ENCODE assay signal across 27 cellular contexts in the genomic region with DNA sequence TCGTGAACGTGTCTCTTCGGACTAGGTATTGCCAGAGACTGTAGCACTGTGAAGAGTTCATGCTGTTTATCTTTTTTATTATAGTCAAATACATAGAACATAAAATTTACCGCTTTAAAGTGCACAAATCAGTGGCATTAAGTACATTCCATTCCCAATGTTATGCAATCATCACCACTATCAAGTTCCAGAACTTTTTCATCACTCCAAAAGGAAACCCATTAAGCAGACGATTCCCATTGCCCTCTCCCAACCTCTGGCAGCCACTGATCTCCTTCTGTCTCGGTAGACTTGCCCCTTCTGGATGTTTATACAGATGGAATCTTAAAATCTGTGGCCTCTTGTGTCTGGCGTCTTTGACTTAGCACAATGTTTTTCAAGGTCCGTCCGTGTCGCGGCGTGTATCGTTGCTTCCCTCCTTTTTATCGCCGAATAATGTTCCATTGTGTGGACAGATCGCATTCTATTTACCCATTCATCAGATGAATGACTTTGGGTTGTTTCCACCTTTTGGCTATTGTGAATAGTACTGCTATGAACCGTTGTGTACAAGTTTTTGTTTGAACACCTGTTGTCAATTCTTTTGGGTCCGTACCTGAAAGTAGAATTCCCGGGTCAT. TPM values are rescaled to one million over a fixed set of nuclear protein-coding genes. Genes with fewer than 3 reads are reported as not detected.
DNase-seq lines count a peak whose midpoint lies in the region; ATAC-seq, FAIRE-seq and TF ChIP-seq lines count a peak whose summit lies in the region.
"Had no signal": no experiment of that assay in that cellular context is flagged by ENCODE, and none has a peak within 500 bp of the region (broad histone marks: within the 10 kb centered on the region; RNA-seq: fewer than 3 reads in every experiment).

No MANE protein-coding gene starts in this region.

- no peaks in the 10 kb centered on the region for H3K27me3 ChIP-seq in PC-9 (ENCODE audit: insufficient read depth, low read depth)
- H3K27me3 ChIP-seq in mesendoderm (ENCODE audit: insufficient read depth, low read length, poor library complexity): no peaks in the 10 kb centered on the region

- peak; percentile 3 for DNase-seq in AG10803 (ENCODE audit: low read depth)
- DNase-seq in PC-9: no peak
- DNase-seq in fibroblast of the aortic adventitia (ENCODE audit: low read depth): peak; percentile 18
- DNase-seq in sciatic nerve (ENCODE audit: low spot score): no peak
- no peak for DNase-seq in activated CD4-positive, alpha-beta T cell treated with anti-CD3 and anti-CD28 coated beads, Interleukin-2, amount 10 ng/mL, durations not matched to agents 7 days and 5 days
- DNase-seq in HTR-8/SVneo (ENCODE audit: insufficient read length, low spot score): no peak
- no peak for DNase-seq in mesendoderm
- DNase-seq in iPS-NIHi7 (ENCODE audit: extremely low spot score): no peak
- DNase-seq: ACHN; activated CD4-positive, alpha-beta T cell treated with anti-CD3 and anti-CD28 coated beads, Interleukin-2, amount 10 ng/mL, durations not matched to agents 24 days and 14 days; activated naive CD4-positive, alpha-beta T cell treated with anti-CD3 and anti-CD28 coated beads, Interleukin-2, amount 50 U/mL, for 16 hours; anterior cingulate cortex; COR-L47; dermis blood vessel endothelial cell; DMS79 treated with DMSO at 0.1 percent for 48 hours; heart right ventricle; mucosa of descending colon; NCI-H1092 treated with DMSO at 0.1 percent for 48 hours; NCI-H187 treated with DMSO at 0.1 percent for 48 hours; NCI-H526 treated with DMSO at 0.1 percent for 48 hours; stimulated activated CD4-positive, alpha-beta T cell treated with anti-CD3 and anti-CD28 coated beads, Interleukin-2, amount 100 ng/mL, for 24 hours; WERI-Rb-1 had no signal

- no peak for FAIRE-seq in HTR-8/SVneo (lab: Jason Lieb, UNC)
- FAIRE-seq: H54 had no signal

- TF ChIP-seq CTCF in AG10803 (conservative IDR thresholded peaks at IDR 0.05; ENCODE audit: low read length) (no peak), PC-9 (conservative IDR thresholded peaks at IDR 0.05) (no peak), fibroblast of the aortic adventitia (IDR thresholded peaks at IDR 0.05; ENCODE audit: insufficient read depth, low read length) (no peak)

- POLR2A ChIA-PET in PC-9 (lab: Charles Lee; ENCODE audit: unreplicated experiment): no interaction called here
- POLR2A ChIA-PET in activated CD4-positive, alpha-beta T cell treated with anti-CD3 and anti-CD28 coated beads, Interleukin-2, amount 10 ng/mL, durations not matched to agents 7 days and 5 days (lab: Charles Lee): no interaction called here

- 0 out of 2 replicates have a peak, but pooled peaks cover 6% of the 10 kb centered on the region for H3K36me3 ChIP-seq in PC-9 (ENCODE audit: low read depth)
- no peaks in the 10 kb centered on the region for H3K36me3 ChIP-seq in mesendoderm (ENCODE audit: control insufficient read depth, insufficient read depth, low read length)
- H3K36me3 ChIP-seq: BLaER1, heart right ventricle, WERI-Rb-1 had no signal

- no CpG with 5 or more reads among the region's 19 CpGs for WGBS in mesendoderm (ENCODE audit: extremely low coverage, insufficient coverage, low lambda C conversion rate)

- no TSS peak for BruUV-seq in PC-9 (replicated peaks; lab: Mats Ljungman, UMichigan)

- H4K5ac ChIP-seq in mesendoderm (ENCODE audit: low read length): no peak overlapping the region

- H3K36me3 Mint-ChIP-seq in activated CD4-positive, alpha-beta T cell treated with anti-CD3 and anti-CD28 coated beads, Interleukin-2, amount 10 ng/mL, durations not matched to agents 7 days and 5 days (ENCODE audit: low read depth): no peaks in the 10 kb centered on the region

- peaks cover 49% of the 10 kb centered on the region for H3K27me3 Mint-ChIP-seq in activated CD4-positive, alpha-beta T cell treated with anti-CD3 and anti-CD28 coated beads, Interleukin-2, amount 10 ng/mL, durations not matched to agents 7 days and 5 days

- no peaks in the 10 kb centered on the region for H3K9me3 Mint-ChIP-seq in activated CD4-positive, alpha-beta T cell treated with anti-CD3 and anti-CD28 coated beads, Interleukin-2, amount 10 ng/mL, durations not matched to agents 7 days and 5 days
- H3K9me3 Mint-ChIP-seq: activated CD4-positive, alpha-beta T cell treated with anti-CD3 and anti-CD28 coated beads, Interleukin-2, amount 10 ng/mL, durations not matched to agents 24 days and 14 days; activated T-helper 1 cell treated with anti-CD3 and anti-CD28 coated beads, Interleukin-12 subunit alpha, Interleukin-12 subunit beta, Interleukin-2, Interleukin-4 antibody, amounts not matched to agents 30 ng/mL and 10 ng/mL and 1 ng/mL, durations not matched to agents 14 hours and 24 hours and 36 hours; nephron had no signal

- peaks cover 20% of the 10 kb centered on the region for H3K79me1 ChIP-seq in mesendoderm (ENCODE audit: low read length)

- H4K20me1 ChIP-seq in PC-9 (ENCODE audit: insufficient read depth): peaks cover 23% of the 10 kb centered on the region; the same call in 1 of the 2 replicates

- peak; percentile 78 for ATAC-seq in sciatic nerve
- ATAC-seq: heart right ventricle, mucosa of descending colon had no signal

- peaks cover 11% of the 10 kb centered on the region for H3K4me1 Mint-ChIP-seq in activated CD4-positive, alpha-beta T cell treated with anti-CD3 and anti-CD28 coated beads, Interleukin-2, amount 10 ng/mL, durations not matched to agents 7 days and 5 days

- H2AFZ ChIP-seq in PC-9: no peak overlapping the region

- H4K8ac ChIP-seq in mesendoderm (ENCODE audit: low read depth, low read length): no peak overlapping the region

- H3K4me1 ChIP-seq in PC-9 (replicated peaks; ENCODE audit: insufficient read depth) (peaks cover 60% of the 10 kb centered on the region), mesendoderm (ENCODE audit: control insufficient read depth, low read depth, low read length) (peaks cover 23% of the 10 kb centered on the region)

- no peak overlapping the region for H2BK5ac ChIP-seq in mesendoderm (ENCODE audit: low read length)

- peak overlapping the region; percentile 73; the same call in 1 of the 2 replicates for H3K27ac ChIP-seq in PC-9
- H3K27ac ChIP-seq in mesendoderm (ENCODE audit: low read depth, low read length): no peak overlapping the region
- H3K27ac ChIP-seq: BLaER1, heart right ventricle, skin epidermis, WERI-Rb-1 had no signal

- H3K9me2 ChIP-seq in PC-9 (ENCODE audit: insufficient read depth): no peaks in the 10 kb centered on the region

- peaks cover 23% of the 10 kb centered on the region for H3F3A ChIP-seq in PC-9 (ENCODE audit: insufficient read depth, low read depth)

- CTCF ChIA-PET in PC-9 (lab: Charles Lee): interaction anchor here (1.4 kb wide), 1 partner anchor 32 kb away, joined by 4 read pairs; no protein-coding TSS in a partner anchor
- CTCF ChIA-PET in activated CD4-positive, alpha-beta T cell treated with anti-CD3 and anti-CD28 coated beads, Interleukin-2, amount 10 ng/mL, durations not matched to agents 7 days and 5 days (lab: Charles Lee): no interaction called here

- H3K27ac Mint-ChIP-seq in activated CD4-positive, alpha-beta T cell treated with anti-CD3 and anti-CD28 coated beads, Interleukin-2, amount 10 ng/mL, durations not matched to agents 7 days and 5 days: no peak overlapping the region
- H3K27ac Mint-ChIP-seq: activated CD4-positive, alpha-beta T cell treated with anti-CD3 and anti-CD28 coated beads, Interleukin-2, amount 10 ng/mL, durations not matched to agents 24 days and 14 days; activated T-helper 1 cell treated with anti-CD3 and anti-CD28 coated beads, Interleukin-12 subunit alpha, Interleukin-12 subunit beta, Interleukin-2, Interleukin-4 antibody, amounts not matched to agents 30 ng/mL and 10 ng/mL and 1 ng/mL, durations not matched to agents 14 hours and 24 hours and 36 hours; nephron had no signal

- H2AK5ac ChIP-seq in mesendoderm (ENCODE audit: low read length): no peak overlapping the region

- no peak overlapping the region for H2BK15ac ChIP-seq in mesendoderm (replicated peaks; ENCODE audit: low read depth)

- no peak overlapping the region for H3K4me3 Mint-ChIP-seq in activated CD4-positive, alpha-beta T cell treated with anti-CD3 and anti-CD28 coated beads, Interleukin-2, amount 10 ng/mL, durations not matched to agents 7 days and 5 days
- H3K4me3 Mint-ChIP-seq: activated CD4-positive, alpha-beta T cell treated with anti-CD3 and anti-CD28 coated beads, Interleukin-2, amount 10 ng/mL, durations not matched to agents 24 days and 14 days; activated T-helper 1 cell treated with anti-CD3 and anti-CD28 coated beads, Interleukin-12 subunit alpha, Interleukin-12 subunit beta, Interleukin-2, Interleukin-4 antibody, amounts not matched to agents 30 ng/mL and 10 ng/mL and 1 ng/mL, durations not matched to agents 14 hours and 24 hours and 36 hours had no signal

- no peak overlapping the region for H3K4me3 ChIP-seq in AG10803 (ENCODE audit: low read length)
- H3K4me3 ChIP-seq in PC-9: peak overlapping the region; percentile 92
- no peak overlapping the region for H3K4me3 ChIP-seq in fibroblast of the aortic adventitia (ENCODE audit: low read depth, low read length)
- H3K4me3 ChIP-seq in mesendoderm (ENCODE audit: low read length): no peak overlapping the region
- H3K4me3 ChIP-seq: BLaER1, heart right ventricle, mucosa of descending colon, skin epidermis had no signal

- no peak overlapping the region for H2BK120ac ChIP-seq in mesendoderm (ENCODE audit: low read depth, low read length)

- no peaks in the 10 kb centered on the region for H3K9me3 ChIP-seq in PC-9 (ENCODE audit: insufficient read depth, low read depth)
- H3K9me3 ChIP-seq: BLaER1, heart right ventricle, mucosa of descending colon had no signal

- no peak overlapping the region for H3K4ac ChIP-seq in mesendoderm (ENCODE audit: low read depth, low read length)

- no peak overlapping the region for H3K18ac ChIP-seq in mesendoderm (ENCODE audit: low read length)

- intact Hi-C loops in PC-9 (cut with micrococcal nuclease; ENCODE audit: unreplicated experiment) (loop anchor here (2.0 to 10.0 kb wide), 2 partner anchors 49 to 211 kb away; a partner anchor contains a TSS), sciatic nerve (cut with DNase I) (no loop called here)

- H3K23ac ChIP-seq in mesendoderm (ENCODE audit: low read length): no peak overlapping the region

- no peak overlapping the region for H3K56ac ChIP-seq in mesendoderm (ENCODE audit: low read length)

- H3K4me2 ChIP-seq in PC-9 (peak overlapping the region; percentile 98), mesendoderm (ENCODE audit: low read length) (no peak overlapping the region)

- H3K79me2 ChIP-seq in PC-9 (ENCODE audit: low read depth): peaks cover 81% of the 10 kb centered on the region
- peaks cover 45% of the 10 kb centered on the region for H3K79me2 ChIP-seq in mesendoderm (ENCODE audit: control insufficient read depth, insufficient read depth, low read length)

- H3K9ac ChIP-seq in mesendoderm (ENCODE audit: low read length): no peak overlapping the region
- H3K9ac ChIP-seq: BLaER1 had no signal

RNA-seq across cellular contexts. Expression of a gene that starts 2.7 kb away (rescaled TPM):
- total RNA-seq in PC-9 (2021) (66.6 and 87.5 TPM in 2 replicates), fibroblast of the aortic adventitia (ENCODE audit: low replicate concordance) (3.1 and 4.7 TPM in 2 replicates), sciatic nerve (23.7 TPM)
- under 1 TPM; 0.27 to 0.31 TPM for total RNA-seq in activated CD4-positive, alpha-beta T cell treated with anti-CD3 and anti-CD28 coated beads, Interleukin-2, amount 10 ng/mL, durations not matched to agents 7 days and 5 days
- polyA plus RNA-seq in mesendoderm (2013, experiment 1 of 2): 9.8 TPM
- 9.5 TPM for polyA plus RNA-seq in mesendoderm (2013, experiment 2 of 2)

Comparison
In these comparisons a context has a peak if more than half of its experiments do, and no peak if none do; other contexts are left out.
1. DNase-seq: peak in AG10803 (single experiment) and fibroblast of the aortic adventitia (single experiment); none in PC-9 (0 of 2), sciatic nerve (single experiment), activated CD4-positive, alpha-beta T cell treated with anti-CD3 and anti-CD28 coated beads, Interleukin-2, amount 10 ng/mL, durations not matched to agents 7 days and 5 days (single experiment), HTR-8/SVneo (single experiment), mesendoderm (single experiment) and iPS-NIHi7 (single experiment).